12 cellular contexts compared by ENCODE assay signal in genomic region chr1:204083491-204083890, GRCh38. TPM values are rescaled to one million over a fixed set of nuclear protein-coding genes. Genes with fewer than 3 reads are reported as not detected.
A peak's percentile ranks its signal among the peaks of the same experiment; 100 is the strongest.
DNase-seq lines count a peak whose midpoint lies in the region; ATAC-seq and TF ChIP-seq lines count a peak whose summit lies in the region.
"Had no signal": no experiment of that assay in that cellular context is flagged by ENCODE, and none has a peak within 500 bp of the region (broad histone marks: within the 10 kb centered on the region; RNA-seq: fewer than 3 reads in every experiment).

No MANE protein-coding gene starts in this region.

- H3K36me3 ChIP-seq in left ventricle myocardium inferior (no peaks in the 10 kb centered on the region), gastroesophageal sphincter (no peaks in the 10 kb centered on the region), vagina (no peaks in the 10 kb centered on the region)
- H3K36me3 ChIP-seq: SJSA1 had no signal

- H3K4me1 ChIP-seq in left ventricle myocardium inferior (peaks cover 100% of the 10 kb centered on the region), gastroesophageal sphincter (peaks cover 0 to 100% (median 45%) of the 10 kb centered on the region in 3 donors), vagina (peaks cover 98% of the 10 kb centered on the region)

- no peak for TF ChIP-seq EP300 in gastroesophageal sphincter (IDR thresholded peaks at IDR 0.05)

- intact Hi-C loops in left ventricle myocardium inferior (cut with micrococcal nuclease), result no loop called here
- intact Hi-C loops in cardiac septum (cut with DNase I), result no loop called here
- intact Hi-C loops in vagina (cut with DNase I), result no loop called here

- H3K4me3 Mint-ChIP-seq in progenitor cell of endocrine pancreas (ENCODE audit: low read depth), result no peak overlapping the region
- H3K4me3 Mint-ChIP-seq in stimulated activated naive B cell treated with anti-CD40 and anti-IgM and Interleukin-4, amounts not matched to agents 10 μg/mL and 1 μg/mL and 100 μg/mL, for 72 hours, result no peak overlapping the region
- H3K4me3 Mint-ChIP-seq: CD8-positive, alpha-beta memory T cell had no signal

- H3K9me3 ChIP-seq in left ventricle myocardium inferior (replicated peaks), result no peaks in the 10 kb centered on the region
- no peaks in the 10 kb centered on the region for H3K9me3 ChIP-seq in gastroesophageal sphincter
- no peaks in the 10 kb centered on the region for H3K9me3 ChIP-seq in vagina
- H3K9me3 ChIP-seq: SJSA1 had no signal

- no peaks in the 10 kb centered on the region for H3K36me3 Mint-ChIP-seq in progenitor cell of endocrine pancreas (ENCODE audit: insufficient read depth)
- no peaks in the 10 kb centered on the region for H3K36me3 Mint-ChIP-seq in stimulated activated naive B cell treated with anti-CD40 and anti-IgM and Interleukin-4, amounts not matched to agents 10 μg/mL and 1 μg/mL and 100 μg/mL, for 72 hours
- H3K36me3 Mint-ChIP-seq: CD8-positive, alpha-beta memory T cell had no signal

- no peak for TF ChIP-seq CTCF in left ventricle myocardium inferior (IDR thresholded peaks at IDR 0.05; ENCODE audit: borderline replicate concordance)
- TF ChIP-seq CTCF in gastroesophageal sphincter (IDR thresholded peaks at IDR 0.05), result no peak
- TF ChIP-seq CTCF in progenitor cell of endocrine pancreas (IDR thresholded peaks at IDR 0.05; ENCODE audit: unreplicated experiment), result no peak
- TF ChIP-seq CTCF in vagina (IDR thresholded peaks at IDR 0.05), result no peak

- TF ChIP-seq POLR2A in gastroesophageal sphincter (IDR thresholded peaks at IDR 0.05), result no peak
- no peak for TF ChIP-seq POLR2A in vagina (IDR thresholded peaks at IDR 0.05)

- 83 to 95% methylated on average over 2 of the region's 7 CpGs for WGBS in gastroesophageal sphincter (ENCODE audit: low coverage in 1 of 2), 2 donors

- H3K4me1 Mint-ChIP-seq in progenitor cell of endocrine pancreas (ENCODE audit: low read depth), result peaks cover 61% of the 10 kb centered on the region
- no peaks in the 10 kb centered on the region for H3K4me1 Mint-ChIP-seq in stimulated activated naive B cell treated with anti-CD40 and anti-IgM and Interleukin-4, amounts not matched to agents 10 μg/mL and 1 μg/mL and 100 μg/mL, for 72 hours

- no peaks in the 10 kb centered on the region for H3K27me3 Mint-ChIP-seq in progenitor cell of endocrine pancreas
- H3K27me3 Mint-ChIP-seq in stimulated activated naive B cell treated with anti-CD40 and anti-IgM and Interleukin-4, amounts not matched to agents 10 μg/mL and 1 μg/mL and 100 μg/mL, for 72 hours, result peaks cover 13 to 29% of the 10 kb centered on the region in 2 donors

- DNase-seq in left ventricle myocardium inferior, result no peak
- no peak for DNase-seq in cardiac septum (ENCODE audit: low spot score)
- no peak for DNase-seq in progenitor cell of endocrine pancreas (ENCODE audit: low spot score, unreplicated experiment)
- no peak for DNase-seq in vagina (ENCODE audit: extremely low spot score in 2 of 2)
- no peak for DNase-seq in HUDEP-2 (lab: John Stamatoyannopoulos, UW; ENCODE audit: unreplicated experiment in 76 of 76)
- no peak for DNase-seq in NK-92 treated with Interleukin-12 subunit alpha and Interleukin-12 subunit beta, amount 100 ng/mL, for 24 hours (lab: John Stamatoyannopoulos, UW)
- no peak for DNase-seq in stimulated activated naive B cell treated with anti-CD40 and anti-IgM and Interleukin-4, amounts not matched to agents 10 μg/mL and 1 μg/mL and 100 μg/mL, for 72 hours
- DNase-seq: activated CD4-positive, alpha-beta T cell treated with anti-CD3 and anti-CD28 coated beads, Interleukin-2, amount 50 U/mL, for 4 hours; MV-4-11 had no signal

- ATAC-seq in gastroesophageal sphincter, result no peak
- ATAC-seq in stimulated activated naive B cell treated with anti-CD40 and anti-IgM and Interleukin-4, amounts not matched to agents 10 μg/mL and 1 μg/mL and 100 μg/mL, for 72 hours (replicated peaks), result no peak

- no peaks in the 10 kb centered on the region for H3K9me3 Mint-ChIP-seq in progenitor cell of endocrine pancreas (ENCODE audit: low read depth)
- no peaks in the 10 kb centered on the region for H3K9me3 Mint-ChIP-seq in stimulated activated naive B cell treated with anti-CD40 and anti-IgM and Interleukin-4, amounts not matched to agents 10 μg/mL and 1 μg/mL and 100 μg/mL, for 72 hours
- H3K9me3 Mint-ChIP-seq: CD8-positive, alpha-beta memory T cell had no signal

- H3K27ac Mint-ChIP-seq in progenitor cell of endocrine pancreas, result peak overlapping the region; percentile 99
- H3K27ac Mint-ChIP-seq in stimulated activated naive B cell treated with anti-CD40 and anti-IgM and Interleukin-4, amounts not matched to agents 10 μg/mL and 1 μg/mL and 100 μg/mL, for 72 hours, result no peak overlapping the region

- H3K4me3 ChIP-seq in left ventricle myocardium inferior (no peak overlapping the region), gastroesophageal sphincter (no peak overlapping the region), vagina (no peak overlapping the region)
- H3K4me3 ChIP-seq: SJSA1 had no signal

- H3K27me3 ChIP-seq in left ventricle myocardium inferior (ENCODE audit: low read depth) (no peaks in the 10 kb centered on the region), gastroesophageal sphincter (peaks cover 22% of the 10 kb centered on the region), vagina (no peaks in the 10 kb centered on the region)
- H3K27me3 ChIP-seq: SJSA1 had no signal

- H3K27ac ChIP-seq in left ventricle myocardium inferior (replicated peaks), result peak overlapping the region; percentile 67
- peak overlapping the region in 3 of 4 donors; percentile 63 to 82 (median 70) for H3K27ac ChIP-seq in gastroesophageal sphincter
- H3K27ac ChIP-seq in vagina, result peak overlapping the region; percentile 92
- H3K27ac ChIP-seq: SJSA1 had no signal

RNA-seq across cellular contexts. Expression of gene SOX13, which starts 10.6 kb away (rescaled TPM):
- total RNA-seq in left ventricle myocardium inferior (13.1 TPM), cardiac septum (17.9 TPM), gastroesophageal sphincter (10 to 100 TPM; 15.3 to 20.4 (median 17.3) TPM), progenitor cell of endocrine pancreas (58.2 and 61.6 TPM in 2 replicates), vagina (41.0 TPM)
